26 cellular contexts compared by ENCODE assay signal in the genomic region with DNA sequence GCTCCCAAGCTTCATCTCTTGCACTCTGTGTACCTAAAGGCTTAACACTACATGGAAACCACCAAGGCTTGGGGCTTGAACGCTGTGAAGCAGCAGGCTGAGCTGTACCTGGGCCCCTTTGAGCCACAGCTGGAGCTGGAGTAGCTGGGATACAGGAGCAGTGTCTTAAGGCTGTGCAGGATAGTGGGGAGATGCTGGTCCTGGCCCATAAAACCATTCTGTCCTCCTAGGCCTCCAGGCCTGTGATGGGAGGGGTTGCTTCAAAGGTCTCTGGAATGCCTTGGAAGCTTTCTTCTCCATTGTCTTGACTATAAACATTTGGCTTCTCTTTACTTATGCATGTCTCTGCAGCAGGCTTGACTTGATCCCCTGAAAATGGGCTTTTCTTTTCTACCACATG.
"Had no signal": no experiment of that assay in that cellular context is flagged by ENCODE, and none has a peak within 500 bp of the region (broad histone marks: within the 10 kb centered on the region; RNA-seq: fewer than 3 reads in every experiment).

No MANE protein-coding gene starts in this region.

- DNase-seq: kidney glomerular epithelial cell; left colon; left lung; lower lobe of right lung; mammary epithelial cell; mesendoderm; midbrain; mucosa of descending colon; naive thymus-derived CD4-positive, alpha-beta T cell; ovary; stimulated activated CD4-positive, alpha-beta T cell treated with anti-CD3 and anti-CD28 coated beads, Interleukin-1b, Interleukin-23, amount 100 ng/mL, for 48 hours; stimulated activated CD4-positive, alpha-beta T cell treated with anti-CD3 and anti-CD28 coated beads, Interleukin-2, amount 100 ng/mL, for 48 hours; stimulated activated CD4-positive, alpha-beta T cell treated with anti-CD3 and anti-CD28 coated beads, Interleukin-4, amount 100 ng/mL, for 4 hours; stimulated activated CD8-positive, alpha-beta memory T cell treated with anti-CD3 and anti-CD28 coated beads, Interleukin-4, amount 100 ng/mL, for 48 hours; stimulated activated naive CD4-positive, alpha-beta T cell treated with Interleukin-2 at 50 U/mL for 16 hours; stimulated activated naive CD8-positive, alpha-beta T cell treated with anti-CD3 and anti-CD28 coated beads, Interleukin-15, amount 100 ng/mL, for 72 hours; substantia nigra; uterus had no signal

- H3K79me2 ChIP-seq: hepatocyte had no signal

- FAIRE-seq: keratinocyte had no signal

- H2AFZ ChIP-seq: hepatocyte had no signal

- H3K36me3 ChIP-seq: left lung, lower lobe of right lung, ovary, right atrium auricular region, tibial nerve, uterus had no signal

- H3K27me3 ChIP-seq: hepatocyte, left lung, ovary, right atrium auricular region, tibial nerve, uterus had no signal

- H3K9me3 ChIP-seq: uterus had no signal

- H3K4me2 ChIP-seq: hepatocyte had no signal

- H3K27ac ChIP-seq: hepatocyte, left lung, lower lobe of right lung, ovary, right atrium auricular region, skin epidermis, tibial nerve, uterus had no signal

- H3K4me1 ChIP-seq: left lung, lower lobe of right lung, right atrium auricular region, tibial nerve, uterus had no signal

- ATAC-seq: left colon; left lung; lower lobe of right lung; mucosa of descending colon; naive thymus-derived CD4-positive, alpha-beta T cell; natural killer cell treated with Interleukin-12 subunit alpha and Interleukin-12 subunit beta and Interleukin-15 and Interleukin-18, amount 100 ng/mL, for 72 hours; sciatic nerve; stimulated activated memory B cell treated with anti-CD40 and anti-IgM and Interleukin-4, amounts not matched to agents 10 μg/mL and 1 μg/mL and 100 μg/mL, for 72 hours; stimulated activated naive CD8-positive, alpha-beta T cell treated with anti-CD3 and anti-CD28 coated beads, Interleukin-15, amount 100 ng/mL, for 72 hours had no signal

- H3K4me3 ChIP-seq: hepatocyte, left lung, lower lobe of right lung, mucosa of descending colon, ovary, right atrium auricular region, skin epidermis, tibial nerve, uterus had no signal
